In the genomic region with DNA sequence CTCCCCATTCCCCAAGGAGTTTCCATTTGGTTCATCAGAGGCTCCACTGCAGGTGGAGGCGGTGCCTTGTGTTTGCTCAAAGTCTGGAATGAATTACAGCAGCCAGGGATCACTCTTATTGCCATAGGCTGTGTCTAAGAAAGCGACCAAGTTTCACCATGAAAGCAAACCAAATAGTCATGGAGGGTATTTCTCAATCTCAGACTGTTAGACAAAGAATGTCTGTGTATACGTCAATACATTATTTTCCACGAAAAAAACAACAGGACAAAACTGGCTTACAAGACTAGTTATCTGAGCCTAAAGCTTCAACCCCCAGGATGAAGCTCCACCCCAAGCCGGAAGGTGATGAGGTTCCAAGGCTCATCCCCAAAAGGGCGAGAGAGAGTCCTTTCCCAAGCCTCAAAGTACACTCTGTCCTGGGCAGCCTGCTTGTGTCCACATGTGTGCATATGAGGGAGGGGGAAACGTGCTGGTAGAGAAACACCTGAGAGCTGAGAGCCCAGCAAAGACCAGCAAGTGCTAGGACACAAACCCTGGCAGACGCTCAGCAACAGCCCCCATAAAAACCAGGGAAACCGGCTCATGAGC, we compare ENCODE assay signal across 9 cellular contexts. TPM values are rescaled to one million over a fixed set of nuclear protein-coding genes. Genes with fewer than 3 reads are reported as not detected.
DNase-seq lines count a peak whose midpoint lies in the region; ATAC-seq, FAIRE-seq and TF ChIP-seq lines count a peak whose summit lies in the region.
"Had no signal": no experiment of that assay in that cellular context is flagged by ENCODE, and none has a peak within 500 bp of the region (broad histone marks: within the 10 kb centered on the region; RNA-seq: fewer than 3 reads in every experiment).

No MANE protein-coding gene starts in this region.

- peak overlapping the region; percentile 85 for H3K4me3 Mint-ChIP-seq in central memory CD8-positive, alpha-beta T cell

- H3K27me3 Mint-ChIP-seq in central memory CD8-positive, alpha-beta T cell, result no peaks in the 10 kb centered on the region

- WGBS in A549 (ENCODE audit: missing lambda C conversion rate), result 8% methylated on average over 9 of the region's 9 CpGs
- WGBS in GM23248 (ENCODE audit: low coverage in 1 of 2, low lambda C conversion rate in 2 of 2, missing lambda C conversion rate in 2 of 2), 2 experiments, result 29 to 31% methylated on average over 9 of the region's 9 CpGs

- H3F3A ChIP-seq in GM23248 (ENCODE audit: insufficient read depth), result peaks cover 81% of the 10 kb centered on the region

- H3K4me2 ChIP-seq in A549, result peak overlapping the region; percentile 87
- peak overlapping the region; percentile 99 for H3K4me2 ChIP-seq in GM23248 (ENCODE audit: unreplicated experiment)

- TF ChIP-seq EP300 in A549 (IDR thresholded peaks at IDR 0.05), result peak; percentile 92 to 94

- peaks cover 62% of the 10 kb centered on the region for H3K4me1 ChIP-seq in A549
- peaks cover 66% of the 10 kb centered on the region for H3K4me1 ChIP-seq in GM23248 (ENCODE audit: insufficient read depth)
- H3K4me1 ChIP-seq in mucosa of stomach (ENCODE audit: control insufficient read depth, insufficient read depth, low read length), result peaks cover 68% of the 10 kb centered on the region

- H2AFZ ChIP-seq in GM23248, result no peak overlapping the region

- peak overlapping the region; percentile 99 for H3K9ac ChIP-seq in GM23248
- H3K9ac ChIP-seq in mucosa of stomach (ENCODE audit: low read length), result peak overlapping the region; percentile 0

- H3K27ac ChIP-seq in A549, result peak overlapping the region; percentile 95 to 97
- peak overlapping the region; percentile 99 for H3K27ac ChIP-seq in GM23248

- TF ChIP-seq POLR2A in A549 (IDR thresholded peaks at IDR 0.05; ENCODE audit: low read length), result no peak

- H3K9me3 ChIP-seq in A549 (no peaks in the 10 kb centered on the region), GM23248 (ENCODE audit: low read depth) (no peaks in the 10 kb centered on the region), mucosa of stomach (ENCODE audit: control insufficient read depth, low read length) (no peaks in the 10 kb centered on the region)

- H4K20me1 ChIP-seq in GM23248 (ENCODE audit: insufficient read depth), result no peaks in the 10 kb centered on the region

- TF ChIP-seq CTCF in A549 (IDR thresholded peaks at IDR 0.05), result no peak

- H3K9me3 Mint-ChIP-seq in central memory CD8-positive, alpha-beta T cell, result no peaks in the 10 kb centered on the region

- ATAC-seq in A549, result peak; percentile 4 to 25
- ATAC-seq in central memory CD8-positive, alpha-beta T cell (replicated peaks; ENCODE audit: extremely low read depth, poor library complexity, severe bottlenecking), result no peak
- no peak for ATAC-seq in GM21367 (IDR thresholded peaks at IDR 0.05; ENCODE audit: unreplicated experiment)

- peaks cover 47% of the 10 kb centered on the region for H3K36me3 Mint-ChIP-seq in central memory CD8-positive, alpha-beta T cell (ENCODE audit: insufficient read depth)

- FAIRE-seq in A549 (lab: Jason Lieb, UNC), result peak; percentile 54
- FAIRE-seq: GM18507 had no signal

- POLR2A ChIA-PET in A549 (lab: Yijun Ruan, JAX), result interaction anchor here (0.9 to 3.6 kb wide), 7 partner anchors 9 to 137 kb away, joined by 3 to 28 read pairs (median 5); partner anchors contain the start of gene SMU1

- no peak; a peak in 1 of 5 replicates for TF ChIP-seq RAD21 in A549 (conservative IDR thresholded peaks at IDR 0.05 in 1 of 2, IDR thresholded peaks at IDR 0.05 in 1 of 2)

- peak overlapping the region; percentile 86 for H3K4me3 ChIP-seq in A549
- peak overlapping the region; percentile 98 for H3K4me3 ChIP-seq in GM23248
- no peak overlapping the region for H3K4me3 ChIP-seq in mucosa of stomach (ENCODE audit: low read length)

- H3K27me3 ChIP-seq in GM23248 (replicated peaks; ENCODE audit: insufficient read depth) (no peaks in the 10 kb centered on the region), mucosa of stomach (ENCODE audit: control insufficient read depth, insufficient read depth, low read length) (no peaks in the 10 kb centered on the region)

- CTCF ChIA-PET in A549 (lab: Yijun Ruan, JAX), result interaction anchor here (1.0 to 6.3 kb wide), 12 partner anchors 8 to 84 kb away, joined by 3 to 32 read pairs (median 4); no protein-coding TSS in a partner anchor

- H3K27ac Mint-ChIP-seq in central memory CD8-positive, alpha-beta T cell (ENCODE audit: low read depth), result peak overlapping the region; percentile 93

- H3K9me2 ChIP-seq in GM23248 (ENCODE audit: insufficient read depth), result no peaks in the 10 kb centered on the region

- DNase-seq in A549 (ENCODE audit: low read depth in 1 of 2, low spot score in 1 of 2), result peak; percentile 55 to 89
- DNase-seq in GM23248, result peak; percentile 93
- DNase-seq in central memory CD8-positive, alpha-beta T cell (ENCODE audit: low spot score in 2 of 2), result no peak
- DNase-seq in COLO668 (lab: John Stamatoyannopoulos, UW; ENCODE audit: unreplicated experiment), result no peak
- no peak for DNase-seq in NCI-H1105 treated with DMSO at 0.1 percent for 48 hours (lab: John Stamatoyannopoulos, UW)
- DNase-seq in DMS114 treated with DMSO at 0.1 percent for 48 hours (lab: John Stamatoyannopoulos, UW; ENCODE audit: unreplicated experiment), result no peak

- in situ Hi-C loops in GM23248 (cut with MboI), result no loop called here

- peaks cover 92% of the 10 kb centered on the region for H3K79me2 ChIP-seq in GM23248 (ENCODE audit: insufficient read depth)

- H3K36me3 ChIP-seq in GM23248 (ENCODE audit: low read depth), result no peaks in the 10 kb centered on the region
- H3K36me3 ChIP-seq in mucosa of stomach (ENCODE audit: control insufficient read depth, insufficient read depth, low read length), result no peaks in the 10 kb centered on the region

- peaks cover 87% of the 10 kb centered on the region for H3K4me1 Mint-ChIP-seq in central memory CD8-positive, alpha-beta T cell

TF ChIP-seq in A549, 52 proteins besides CTCF, POLR2A, EP300 and RAD21:
- peak; percentile 80 for TF ChIP-seq BCL3 (IDR thresholded peaks at IDR 0.05)
- TF ChIP-seq HES2 (IDR thresholded peaks at IDR 0.05), result peak; percentile 36; the same call in 1 of the 2 replicates
- TF ChIP-seq GATA3 (IDR thresholded peaks at IDR 0.05; ENCODE audit: borderline replicate concordance), result peak; percentile 81; the same call in 1 of the 2 replicates
- TF ChIP-seq JUN (IDR thresholded peaks at IDR 0.05), result peak; percentile 86 to 95; a peak in 4 of 5 replicates
- no peak for TF ChIP-seq CBX8 (IDR thresholded peaks at IDR 0.05)
- TF ChIP-seq MAX (IDR thresholded peaks at IDR 0.05), result 0 out of 2 replicates have a peak, but pooled peaks have one; percentile 34
- peak; percentile 93 to 95 for TF ChIP-seq CEBPB (IDR thresholded peaks at IDR 0.05)
- no peak for TF ChIP-seq ESRRA (IDR thresholded peaks at IDR 0.05; ENCODE audit: borderline replicate concordance, low read length)
- TF ChIP-seq ATOH8 (CRISPR knock-in tag; IDR thresholded peaks at IDR 0.05; ENCODE audit: low read depth), result no peak
- TF ChIP-seq JUNB (IDR thresholded peaks at IDR 0.05), result peak; percentile 79
- TF ChIP-seq FOSL2 (IDR thresholded peaks at IDR 0.05), result no peak
- peak; percentile 72 for TF ChIP-seq FOSL2 (CRISPR knock-in tag; IDR thresholded peaks at IDR 0.05)
- 0 out of 3 replicates have a peak, but pooled peaks have one; percentile 20 for TF ChIP-seq SMC3 (IDR thresholded peaks at IDR 0.05)

RNA-seq across cellular contexts. Expression of gene B4GALT1, which starts 4.3 kb away (rescaled TPM):
- polyA plus RNA-seq in A549 (2011; rRNA removed) (180 and 191 TPM in 2 replicates), A549 (2017; fragmentation: RNase III; extraction: RNeasy Plus Mini Kit Qiagen cat#74134 plus additional on column Dnase treatment) (140 to 182 TPM (median 167 TPM) in 3 replicates), GM23248 (2016; fragmentation: Nextera tagmentation; extraction: Ambion mirVana) (139 and 140 TPM in 2 replicates)
- polyA plus RNA-seq in A549 (2012; cell fraction: cytosol; rRNA removed), result 52.5 and 77.2 TPM in 2 replicates
- 58.3 and 75.3 TPM in 2 replicates for polyA plus RNA-seq in A549 (2012; cell fraction: nucleus; rRNA removed)
- polyA minus RNA-seq in A549 (2011; rRNA and poly(A)+ RNA removed), result 251 and 259 TPM in 2 replicates
- total RNA-seq in GM23248 (2014; rRNA removed; shearing (Covaris generic)), result 70.8 and 74.3 TPM in 2 replicates

Comparison
In these comparisons a context has a peak if more than half of its experiments do, and no peak if none do; other contexts are left out.
1. ATAC-seq: peak in A549 (2 of 2); none in central memory CD8-positive, alpha-beta T cell (single experiment) and GM21367 (single experiment).
2. DNase-seq: peak in A549 (2 of 2) and GM23248 (single experiment); none in central memory CD8-positive, alpha-beta T cell (0 of 2), COLO668 (single experiment), NCI-H1105 treated with DMSO at 0.1 percent for 48 hours (single experiment) and DMS114 treated with DMSO at 0.1 percent for 48 hours (single experiment).